Comparison of ENCODE assay signal across 14 cellular contexts in genomic region chr14:76531821-76532318, GRCh38.
"Had no signal": no experiment of that assay in that cellular context is flagged by ENCODE, and none has a peak within 500 bp of the region (broad histone marks: within the 10 kb centered on the region; RNA-seq: fewer than 3 reads in every experiment).

No MANE protein-coding gene starts in this region.

- ATAC-seq: activated CD8-positive, alpha-beta T cell treated with anti-CD3 and anti-CD28 coated beads, Interleukin-2, amount 10 ng/mL, durations not matched to agents 7 days and 5 days; natural killer cell treated with Interleukin-12 subunit alpha and Interleukin-12 subunit beta and Interleukin-15 and Interleukin-18, amount 100 ng/mL, for 72 hours; stimulated activated naive CD8-positive, alpha-beta T cell treated with anti-CD3 and anti-CD28 coated beads, Interleukin-15, Interleukin-2, amounts not matched to agents 100 U/mL and 50 U/mL, for 24 hours; upper lobe of right lung had no signal

- H3K4me3 Mint-ChIP-seq: activated CD8-positive, alpha-beta T cell treated with anti-CD3 and anti-CD28 coated beads, Interleukin-2, amount 10 ng/mL, durations not matched to agents 7 days and 5 days; activated T-helper 1 cell treated with anti-CD3 and anti-CD28 coated beads, Interleukin-12 subunit alpha, Interleukin-12 subunit beta, Interleukin-2, Interleukin-4 antibody, amounts not matched to agents 30 ng/mL and 10 ng/mL and 1 ng/mL, durations not matched to agents 14 hours and 24 hours and 36 hours; memory B cell; natural killer cell treated with Interleukin-12 subunit alpha and Interleukin-12 subunit beta and Interleukin-15 and Interleukin-18, amount 100 ng/mL, for 72 hours had no signal

- H3K36me3 Mint-ChIP-seq: memory B cell; natural killer cell treated with Interleukin-12 subunit alpha and Interleukin-12 subunit beta and Interleukin-15 and Interleukin-18, amount 100 ng/mL, for 72 hours had no signal

- H3K27ac ChIP-seq: ascending aorta, left ventricle myocardium inferior, testis, upper lobe of right lung had no signal

- H3K27me3 ChIP-seq: ascending aorta, testis, upper lobe of right lung had no signal

- H3K9me3 Mint-ChIP-seq: activated T-helper 1 cell treated with anti-CD3 and anti-CD28 coated beads, Interleukin-12 subunit alpha, Interleukin-12 subunit beta, Interleukin-2, Interleukin-4 antibody, amounts not matched to agents 30 ng/mL and 10 ng/mL and 1 ng/mL, durations not matched to agents 14 hours and 24 hours and 36 hours; memory B cell; natural killer cell treated with Interleukin-12 subunit alpha and Interleukin-12 subunit beta and Interleukin-15 and Interleukin-18, amount 100 ng/mL, for 72 hours had no signal

- H3K27ac Mint-ChIP-seq: activated CD8-positive, alpha-beta T cell treated with anti-CD3 and anti-CD28 coated beads, Interleukin-2, amount 10 ng/mL, durations not matched to agents 7 days and 5 days; activated T-helper 1 cell treated with anti-CD3 and anti-CD28 coated beads, Interleukin-12 subunit alpha, Interleukin-12 subunit beta, Interleukin-2, Interleukin-4 antibody, amounts not matched to agents 30 ng/mL and 10 ng/mL and 1 ng/mL, durations not matched to agents 14 hours and 24 hours and 36 hours; memory B cell; natural killer cell treated with Interleukin-12 subunit alpha and Interleukin-12 subunit beta and Interleukin-15 and Interleukin-18, amount 100 ng/mL, for 72 hours had no signal

- DNase-seq: activated CD8-positive, alpha-beta memory T cell treated with anti-CD3 and anti-CD28 coated beads, Interleukin-2, amount 50 U/mL, for 48 hours; activated CD8-positive, alpha-beta T cell treated with anti-CD3 and anti-CD28 coated beads, Interleukin-2, amount 10 ng/mL, durations not matched to agents 7 days and 5 days; activated naive CD4-positive, alpha-beta T cell; islet precursor cell; left ventricle myocardium inferior; stimulated activated CD4-positive, alpha-beta T cell treated with anti-CD3 and anti-CD28 coated beads, Interleukin-4, amount 100 ng/mL, for 1 hour; stimulated activated CD8-positive, alpha-beta memory T cell treated with anti-CD3 and anti-CD28 coated beads, Interleukin-4, amount 100 ng/mL, for 48 hours; stimulated activated naive CD8-positive, alpha-beta T cell treated with anti-CD3 and anti-CD28 coated beads, Interleukin-15, Interleukin-2, amounts not matched to agents 100 U/mL and 50 U/mL, for 24 hours; testis; upper lobe of right lung had no signal

- H3K9me3 ChIP-seq: ascending aorta, left ventricle myocardium inferior, testis, upper lobe of right lung had no signal

- H3K36me3 ChIP-seq: ascending aorta, left ventricle myocardium inferior, upper lobe of right lung had no signal

- H3K4me1 Mint-ChIP-seq: memory B cell had no signal

- H3K4me3 ChIP-seq: ascending aorta, left ventricle myocardium inferior, testis, upper lobe of right lung had no signal

- H3K4me1 ChIP-seq: ascending aorta, left ventricle myocardium inferior, testis, upper lobe of right lung had no signal
